Comparison of ENCODE assay signal across 18 cellular contexts in the genomic region with DNA sequence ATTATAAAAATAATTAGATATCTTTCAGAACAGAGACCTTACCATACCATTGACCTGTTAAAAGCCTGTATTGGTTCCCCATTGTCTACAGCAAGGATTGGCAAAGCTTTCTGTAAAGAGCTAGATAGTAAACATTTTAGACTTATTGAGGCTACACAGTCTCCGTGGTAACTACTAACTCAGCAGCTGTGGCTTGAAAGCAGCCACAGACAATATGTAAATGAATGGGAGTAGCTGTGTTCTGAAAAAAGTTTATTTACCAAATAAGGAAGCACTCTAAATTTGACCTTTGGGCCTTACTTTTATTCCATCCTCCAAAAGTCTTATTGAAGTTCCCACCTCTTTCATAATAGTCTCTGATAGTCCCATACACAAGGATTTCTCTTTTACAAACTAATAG. TPM values are rescaled to one million over a fixed set of nuclear protein-coding genes. Genes with fewer than 3 reads are reported as not detected.
DNase-seq lines count a peak whose midpoint lies in the region; ATAC-seq and FAIRE-seq lines count a peak whose summit lies in the region.
"Had no signal": no experiment of that assay in that cellular context is flagged by ENCODE, and none has a peak within 500 bp of the region (broad histone marks: within the 10 kb centered on the region; RNA-seq: fewer than 3 reads in every experiment).

No MANE protein-coding gene starts in this region.

- H3K9me3 ChIP-seq in CD8-positive, alpha-beta memory T cell (ENCODE audit: low read length), result no peaks in the 10 kb centered on the region
- H3K9me3 ChIP-seq: ovary had no signal

- no peaks in the 10 kb centered on the region for H3K36me3 ChIP-seq in CD8-positive, alpha-beta memory T cell (ENCODE audit: insufficient read depth, low read length)
- H3K36me3 ChIP-seq: ovary had no signal

- H3K27me3 ChIP-seq in CD8-positive, alpha-beta memory T cell (ENCODE audit: insufficient read depth, low read length, poor library complexity, severe bottlenecking), result no peaks in the 10 kb centered on the region
- H3K27me3 ChIP-seq: ovary had no signal

- no peaks in the 10 kb centered on the region for H3K9me3 Mint-ChIP-seq in CD8-positive, alpha-beta memory T cell

- H3K27ac Mint-ChIP-seq in CD8-positive, alpha-beta memory T cell, result peak overlapping the region in 6 of 8 donors; percentile 1 to 88 (median 61)

- H3K27ac ChIP-seq in CD8-positive, alpha-beta memory T cell (ENCODE audit: low read depth, low read length), result no peak overlapping the region
- H3K27ac ChIP-seq: ovary had no signal

- peak; percentile 98 for FAIRE-seq in islet of Langerhans (lab: Jason Lieb, UNC)
- FAIRE-seq: D721Med had no signal

- H3K27me3 Mint-ChIP-seq in CD8-positive, alpha-beta memory T cell, result no peaks in the 10 kb centered on the region

- ATAC-seq in GM18873 (IDR thresholded peaks at IDR 0.05; ENCODE audit: low FRiP score, unreplicated experiment), result no peak
- ATAC-seq: PC-3 had no signal

- no peak overlapping the region for H3K4me3 ChIP-seq in CD8-positive, alpha-beta memory T cell (ENCODE audit: low read length)
- H3K4me3 ChIP-seq: ovary had no signal

- H3K4me1 Mint-ChIP-seq in CD8-positive, alpha-beta memory T cell, result peaks cover 11 to 15% (median 14%) of the 10 kb centered on the region in 3 donors

- peaks cover 10% of the 10 kb centered on the region for H3K4me1 ChIP-seq in CD8-positive, alpha-beta memory T cell (ENCODE audit: insufficient read depth, low read length)

- peak overlapping the region in 1 of 7 donors; percentile 19 for H3K4me3 Mint-ChIP-seq in CD8-positive, alpha-beta memory T cell

- POLR2A ChIA-PET in CD8-positive, alpha-beta memory T cell (lab: Charles Lee), result no interaction called here

- CTCF ChIA-PET in CD8-positive, alpha-beta memory T cell (lab: Charles Lee), result no interaction called here

- peak; percentile 29 for DNase-seq in DMS 273 (lab: John Stamatoyannopoulos, UW; ENCODE audit: unreplicated experiment)
- no peak for DNase-seq in DMS 273 treated with DMSO at 0.1 percent for 48 hours (lab: John Stamatoyannopoulos, UW)
- no peak for DNase-seq in CD8-positive, alpha-beta memory T cell
- DNase-seq in SW480 (ENCODE audit: low spot score), result peak; percentile 30
- DNase-seq in C1 segment of cervical spinal cord (lab: John Stamatoyannopoulos, UW), result no peak
- DNase-seq in NCI-H226, result no peak
- DNase-seq: activated naive CD4-positive, alpha-beta T cell treated with Interleukin-2 at 50 U/mL for 16 hours; caudate nucleus; NCI-H1930; ovary; PC-3; trophoblast cell had no signal

- no peaks in the 10 kb centered on the region for H3K36me3 Mint-ChIP-seq in CD8-positive, alpha-beta memory T cell

RNA-seq across cellular contexts. Expression of a gene that starts 39.7 kb away (rescaled TPM):
- under 1 TPM in 1 of 2 experiments, not detected in 1; 0.09 TPM for total RNA-seq in CD8-positive, alpha-beta memory T cell
- 0.06 TPM for polyA plus RNA-seq in CD8-positive, alpha-beta memory T cell
- total RNA-seq: A172, epithelial cell of proximal tubule, mesenteric fat pad had no signal
- polyA plus RNA-seq: ovary had no signal

Comparison
In these comparisons a context has a peak if more than half of its experiments do, and no peak if none do; other contexts are left out.
1. DNase-seq: peak in DMS 273 (single experiment) and SW480 (single experiment); none in DMS 273 treated with DMSO at 0.1 percent for 48 hours (single experiment), CD8-positive, alpha-beta memory T cell (0 of 5), C1 segment of cervical spinal cord (0 of 14) and NCI-H226 (single experiment).